ENCODE assay signal across 14 cellular contexts in genomic region chr11:111793863-111794262, GRCh38. TPM values are rescaled to one million over a fixed set of nuclear protein-coding genes. Genes with fewer than 3 reads are reported as not detected.
DNase-seq lines count a peak whose midpoint lies in the region; ATAC-seq and TF ChIP-seq lines count a peak whose summit lies in the region.
"Had no signal": no experiment of that assay in that cellular context is flagged by ENCODE, and none has a peak within 500 bp of the region (broad histone marks: within the 10 kb centered on the region; RNA-seq: fewer than 3 reads in every experiment).

No MANE protein-coding gene starts in this region.

- H3K9me3 ChIP-seq in PC-3 (ENCODE audit: low read length), result no peaks in the 10 kb centered on the region

- peak overlapping the region; percentile 81 for H3K27ac Mint-ChIP-seq in osteocyte (ENCODE audit: unreplicated experiment)
- H3K27ac Mint-ChIP-seq: activated B cell treated with CpG ODN at 0.5 μM for 24 hours; activated T-helper 17 cell treated with anti-CD3 and anti-CD28 coated beads, Interleukin-2, amount 50 U/mL, for 72 hours had no signal

- H2AFZ ChIP-seq in PC-3 (ENCODE audit: low read length), result no peak overlapping the region

- no peak overlapping the region for H3K9ac ChIP-seq in PC-3 (ENCODE audit: low read length)

- no peak overlapping the region for H3K4me2 ChIP-seq in PC-3 (ENCODE audit: low read length)

- peaks cover 11% of the 10 kb centered on the region for H3K9me3 Mint-ChIP-seq in osteocyte (ENCODE audit: unreplicated experiment)
- H3K9me3 Mint-ChIP-seq: activated T-helper 17 cell treated with anti-CD3 and anti-CD28 coated beads, Interleukin-2, amount 50 U/mL, for 72 hours had no signal

- no TSS peak for BruUV-seq in PC-3 (replicated peaks; lab: Mats Ljungman, UMichigan)

- POLR2A ChIA-PET in PC-3 (lab: Charles Lee; ENCODE audit: unreplicated experiment), result interaction anchor here (0.8 kb wide), 1 partner anchor 29 kb away, joined by 4 read pairs; no protein-coding TSS in a partner anchor

- H3K27me3 Mint-ChIP-seq in osteocyte (ENCODE audit: unreplicated experiment), result no peaks in the 10 kb centered on the region
- H3K27me3 Mint-ChIP-seq: activated B cell treated with CpG ODN at 0.5 μM for 24 hours; activated T-helper 17 cell treated with anti-CD3 and anti-CD28 coated beads, Interleukin-2, amount 50 U/mL, for 72 hours had no signal

- DNase-seq in EH (ENCODE audit: low read depth), result peak; percentile 97
- DNase-seq in PC-3, result peak; percentile 54
- peak; percentile 66 for DNase-seq in epithelial cell of proximal tubule (ENCODE audit: low read depth)
- DNase-seq in osteocyte (ENCODE audit: extremely low spot score, unreplicated experiment), result no peak
- DNase-seq in SW 1271 (lab: John Stamatoyannopoulos, UW), result no peak
- no peak for DNase-seq in SIG-M5 treated with dmso at 0.1 percent for 504 hours (lab: John Stamatoyannopoulos, UW; ENCODE audit: unreplicated experiment)
- no peak for DNase-seq in T-helper 9 cell
- DNase-seq in NCI-H1417 (lab: John Stamatoyannopoulos, UW), result no peak
- DNase-seq: activated B cell treated with CpG ODN at 0.5 μM for 24 hours; DMS79 treated with DMSO at 0.1 percent for 48 hours; effector CD4-positive, alpha-beta T cell; MM.1S had no signal

- no peak overlapping the region for H3K4me3 ChIP-seq in PC-3 (ENCODE audit: low read length)
- no peak overlapping the region for H3K4me3 ChIP-seq in epithelial cell of proximal tubule (ENCODE audit: low read depth, low read length)
- H3K4me3 ChIP-seq: lung had no signal

- peak; percentile 54 for ATAC-seq in PC-3
- ATAC-seq: activated T-helper 17 cell treated with anti-CD3 and anti-CD28 coated beads, Interleukin-2, amount 50 U/mL, for 72 hours had no signal

- no peaks in the 10 kb centered on the region for H3K79me2 ChIP-seq in PC-3 (ENCODE audit: low read length)

- peaks cover 4% of the 10 kb centered on the region for H3K4me1 ChIP-seq in PC-3 (ENCODE audit: insufficient read depth, low read length)

- H3K27me3 ChIP-seq in PC-3 (ENCODE audit: low read length), result no peaks in the 10 kb centered on the region

- H3K4me1 Mint-ChIP-seq in osteocyte (ENCODE audit: unreplicated experiment), result peaks cover 37% of the 10 kb centered on the region
- H3K4me1 Mint-ChIP-seq: activated T-helper 17 cell treated with anti-CD3 and anti-CD28 coated beads, Interleukin-2, amount 50 U/mL, for 72 hours had no signal

- H3K4me3 Mint-ChIP-seq in osteocyte (ENCODE audit: unreplicated experiment), result peak overlapping the region; percentile 14
- H3K4me3 Mint-ChIP-seq: activated B cell treated with CpG ODN at 0.5 μM for 24 hours; activated T-helper 17 cell treated with anti-CD3 and anti-CD28 coated beads, Interleukin-2, amount 50 U/mL, for 72 hours had no signal

- H4K20me1 ChIP-seq in PC-3 (ENCODE audit: low read length), result no peaks in the 10 kb centered on the region

- H3K9me2 ChIP-seq in PC-3 (replicated peaks; ENCODE audit: low read length), result no peaks in the 10 kb centered on the region

- intact Hi-C loops in PC-3 (cut with micrococcal nuclease), result no loop called here

- CTCF ChIA-PET in PC-3 (lab: Charles Lee), result interaction anchor here (1.2 kb wide), 1 partner anchor 40 kb away, joined by 4 read pairs; no protein-coding TSS in a partner anchor

- H3K36me3 ChIP-seq in PC-3 (ENCODE audit: low read depth, low read length), result 0 out of 2 replicates have a peak, but pooled peaks cover 10% of the 10 kb centered on the region

- H3F3A ChIP-seq in PC-3 (ENCODE audit: low read length, unreplicated experiment), result peaks cover 6% of the 10 kb centered on the region

- peaks cover 22% of the 10 kb centered on the region for H3K36me3 Mint-ChIP-seq in osteocyte (ENCODE audit: unreplicated experiment)

- no peak for TF ChIP-seq CTCF in PC-3 (conservative IDR thresholded peaks at IDR 0.05; ENCODE audit: low read depth, low read length)
- no peak for TF ChIP-seq CTCF in epithelial cell of proximal tubule (conservative IDR thresholded peaks at IDR 0.05; ENCODE audit: low read depth, low read length)
- TF ChIP-seq CTCF in osteocyte (IDR thresholded peaks at IDR 0.05), result no peak

- H3K27ac ChIP-seq in PC-3 (ENCODE audit: low read length), result no peak overlapping the region

RNA-seq across cellular contexts. Expression of gene PPP2R1B, which starts 27.7 kb away (rescaled TPM):
- total RNA-seq in PC-3 (2014; rRNA removed), result 31.3 and 41.5 TPM in 2 replicates
- total RNA-seq in epithelial cell of proximal tubule, result 41.1 and 46.1 TPM in 2 replicates
- 25.2 and 26.0 TPM in 2 replicates for total RNA-seq in osteocyte

Comparison
In these comparisons a context has a peak if more than half of its experiments do, and no peak if none do; other contexts are left out.
1. DNase-seq: peak in EH (single experiment), PC-3 (single experiment) and epithelial cell of proximal tubule (single experiment); none in osteocyte (single experiment), SW 1271 (0 of 2), SIG-M5 treated with dmso at 0.1 percent for 504 hours (single experiment), T-helper 9 cell (single experiment) and NCI-H1417 (0 of 3).